Comparison of ENCODE assay signal across 1 cellular context in the genomic region with DNA sequence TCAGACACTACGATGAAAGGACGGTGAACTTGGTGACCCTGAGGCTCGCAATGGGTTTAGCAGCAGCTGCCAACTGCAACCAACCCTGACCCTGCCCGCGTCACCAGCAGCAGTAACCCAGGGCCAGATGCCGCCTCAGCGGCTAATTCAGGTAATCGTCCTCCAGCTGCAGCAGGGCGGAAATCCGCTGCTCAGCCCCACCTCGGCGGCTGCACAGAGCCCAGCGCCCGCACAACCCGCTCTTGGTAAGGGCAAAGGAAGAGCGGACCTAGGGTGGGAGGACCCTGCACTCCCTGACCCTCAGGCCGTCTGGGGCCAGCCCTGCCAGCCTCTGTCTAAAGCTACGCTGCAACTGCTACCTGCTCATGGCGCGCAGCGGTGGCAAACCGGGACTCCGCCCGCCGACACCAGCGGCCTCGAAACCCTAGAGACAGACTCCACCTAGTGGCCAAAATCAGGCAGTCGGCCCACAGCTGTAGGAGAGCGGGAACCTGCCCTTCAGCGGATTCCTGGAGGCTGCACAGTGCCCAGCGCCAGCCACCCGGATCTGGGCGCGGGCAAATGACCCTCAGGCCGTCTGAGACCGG.
A peak's percentile ranks its signal among the peaks of the same experiment; 100 is the strongest.
TF ChIP-seq lines count a peak whose summit lies in the region.

No MANE protein-coding gene starts in this region.

TF ChIP-seq in HepG2, 621 proteins besides CTCF, POLR2A, EP300 and RAD21:
- peak; percentile 23; the same call in 1 of the 2 replicates for TF ChIP-seq STAG1 (CRISPR knock-in tag; IDR thresholded peaks at IDR 0.05)
